In the genomic region with DNA sequence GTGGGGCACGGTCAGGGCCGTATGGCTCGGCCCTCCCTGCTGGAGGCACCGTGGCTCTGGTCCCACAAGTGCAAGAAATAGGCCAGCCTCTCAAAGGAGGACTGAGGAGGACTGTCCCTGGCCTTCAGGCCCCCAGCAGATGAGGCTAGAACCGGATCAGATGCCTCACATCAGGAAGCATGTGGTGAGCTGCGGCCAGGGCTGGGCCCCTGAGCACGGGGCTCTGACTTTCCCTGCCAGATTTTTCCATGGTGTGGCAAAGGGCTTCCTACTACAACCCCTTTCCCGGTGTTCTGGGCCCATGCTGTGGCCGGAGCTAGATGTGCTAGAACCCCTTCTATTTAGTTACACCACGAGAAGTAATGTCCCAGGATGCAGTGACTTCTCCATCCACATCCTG, we compare ENCODE assay signal across 23 cellular contexts.
"Had no signal": no experiment of that assay in that cellular context is flagged by ENCODE, and none has a peak within 500 bp of the region (broad histone marks: within the 10 kb centered on the region; RNA-seq: fewer than 3 reads in every experiment).

No MANE protein-coding gene starts in this region.

- H3K4me3 Mint-ChIP-seq: activated T-cell treated with anti-CD3 and anti-CD28 coated beads, Interleukin-2, amount 50 U/mL, for 4 hours; brain; effector memory CD8-positive, alpha-beta T cell; immature natural killer cell; memory B cell; nephron; T-helper 1 cell treated with Interleukin-12 subunit alpha and Interleukin-12 subunit beta and Interleukin-4 antibody, amounts not matched to agents 30 μg/mL and 1 μg/mL, for 36 hours; WTC11 had no signal

- H3K27me3 ChIP-seq: hepatocyte, tibial artery, uterus had no signal

- DNase-seq: activated naive CD4-positive, alpha-beta T cell treated with anti-CD3 and anti-CD28 coated beads, Interleukin-2, amount 50 U/mL, for 16 hours; activated T-cell treated with anti-CD3 and anti-CD28 coated beads, Interleukin-2, amount 50 U/mL, for 4 hours; anterior cingulate cortex; central memory CD4-positive, alpha-beta T cell; effector memory CD8-positive, alpha-beta T cell; glutamatergic neuron; immature natural killer cell; occipital lobe; retina; stimulated activated CD4-positive, alpha-beta T cell treated with anti-CD3 and anti-CD28 coated beads, Interleukin-4, amount 100 ng/mL, for 24 hours; stimulated activated naive CD4-positive, alpha-beta T cell treated with Interleukin-2 at 50 U/mL for 16 hours; T1000 had no signal

- H3K9me3 Mint-ChIP-seq: activated T-cell treated with anti-CD3 and anti-CD28 coated beads, Interleukin-2, amount 50 U/mL, for 4 hours; activated T-helper 2 cell treated with anti-CD3 and anti-CD28 coated beads, Interferon-gamma antibody, Interleukin-2, Interleukin-4, amounts not matched to agents 10 μg/mL and 5 μg/mL and 100 μg/mL, durations not matched to agents 14 hours and 24 hours and 36 hours; immature natural killer cell; memory B cell; nephron; T-helper 1 cell treated with Interleukin-12 subunit alpha and Interleukin-12 subunit beta and Interleukin-4 antibody, amounts not matched to agents 30 μg/mL and 1 μg/mL, for 36 hours had no signal

- H3K27me3 Mint-ChIP-seq: effector memory CD8-positive, alpha-beta T cell; memory B cell had no signal

- H3K27ac Mint-ChIP-seq: activated T-helper 2 cell treated with anti-CD3 and anti-CD28 coated beads, Interferon-gamma antibody, Interleukin-2, Interleukin-4, amounts not matched to agents 10 μg/mL and 5 μg/mL and 100 μg/mL, durations not matched to agents 14 hours and 24 hours and 36 hours; immature natural killer cell; memory B cell; nephron; progenitor cell of endocrine pancreas; T-helper 1 cell treated with Interleukin-12 subunit alpha and Interleukin-12 subunit beta and Interleukin-4 antibody, amounts not matched to agents 30 μg/mL and 1 μg/mL, for 36 hours; WTC11 had no signal

- ATAC-seq: activated T-cell treated with anti-CD3 and anti-CD28 coated beads, Interleukin-2, amount 50 U/mL, for 4 hours; effector memory CD8-positive, alpha-beta T cell; WTC11 had no signal

- H2AFZ ChIP-seq: hepatocyte had no signal

- H3K4me3 ChIP-seq: esophagus muscularis mucosa, hepatocyte, tibial artery, uterus had no signal

- H3K27ac ChIP-seq: esophagus muscularis mucosa, hepatocyte, tibial artery, uterus had no signal

- H3K9me3 ChIP-seq: esophagus muscularis mucosa, tibial artery, uterus had no signal

- H3K4me2 ChIP-seq: hepatocyte had no signal

- H3K4me1 ChIP-seq: esophagus muscularis mucosa, tibial artery, uterus had no signal

- H3K79me2 ChIP-seq: hepatocyte had no signal

- H3K36me3 Mint-ChIP-seq: brain, immature natural killer cell, memory B cell had no signal

- H3K4me1 Mint-ChIP-seq: immature natural killer cell, memory B cell, nephron, WTC11 had no signal

- H3K36me3 ChIP-seq: esophagus muscularis mucosa, tibial artery, uterus had no signal
